23 cellular contexts compared by ENCODE assay signal in genomic region chr5:126867237-126867636, GRCh38.
"Had no signal": no experiment of that assay in that cellular context is flagged by ENCODE, and none has a peak within 500 bp of the region (broad histone marks: within the 10 kb centered on the region; RNA-seq: fewer than 3 reads in every experiment).

No MANE protein-coding gene starts in this region.

- H3K27me3 Mint-ChIP-seq: naive thymus-derived CD4-positive, alpha-beta T cell had no signal

- H3K4me3 ChIP-seq: mucosa of descending colon, neural progenitor cell, skin epidermis, testis had no signal

- FAIRE-seq: astrocyte, bronchial epithelial cell, keratinocyte had no signal

- H3K27me3 ChIP-seq: foreskin keratinocyte, neural progenitor cell, testis had no signal

- H3K27ac Mint-ChIP-seq: activated T-cell treated with anti-CD3 and anti-CD28 coated beads, Interleukin-2, amount 50 U/mL, for 72 hours; effector memory CD8-positive, alpha-beta T cell; neural progenitor cell; progenitor cell of endocrine pancreas; stimulated activated naive CD8-positive, alpha-beta T cell treated with anti-CD3 and anti-CD28 coated beads, Interleukin-15, amount 100 ng/mL, for 72 hours; type B pancreatic cell had no signal

- H3K27ac ChIP-seq: foreskin keratinocyte, neural progenitor cell, skin epidermis, testis had no signal

- H3K4me3 Mint-ChIP-seq: activated T-cell treated with anti-CD3 and anti-CD28 coated beads, Interleukin-2, amount 50 U/mL, for 72 hours; effector memory CD8-positive, alpha-beta T cell; neural progenitor cell; stimulated activated naive CD8-positive, alpha-beta T cell treated with anti-CD3 and anti-CD28 coated beads, Interleukin-15, amount 100 ng/mL, for 72 hours; type B pancreatic cell had no signal

- H3K36me3 ChIP-seq: neural progenitor cell had no signal

- H3K4me1 ChIP-seq: foreskin keratinocyte had no signal

- ATAC-seq: activated CD4-positive, CD25-positive, alpha-beta regulatory T cell treated with anti-CD3 and anti-CD28 coated beads, Interleukin-2, amount 50 U/mL, for 24 hours; activated T-cell treated with anti-CD3 and anti-CD28 coated beads, Interleukin-2, amount 50 U/mL, for 72 hours; effector memory CD8-positive, alpha-beta T cell; foreskin keratinocyte; mucosa of descending colon; naive thymus-derived CD4-positive, alpha-beta T cell had no signal

- H3K9me3 Mint-ChIP-seq: activated T-cell treated with anti-CD3 and anti-CD28 coated beads, Interleukin-2, amount 50 U/mL, for 72 hours; effector memory CD8-positive, alpha-beta T cell; neural progenitor cell; stimulated activated naive CD8-positive, alpha-beta T cell treated with anti-CD3 and anti-CD28 coated beads, Interleukin-15, amount 100 ng/mL, for 72 hours; type B pancreatic cell had no signal

- DNase-seq: activated CD4-positive, alpha-beta T cell treated with anti-CD3 and anti-CD28 coated beads, Interleukin-2, amount 50 U/mL, for 1 hour; activated effector memory CD4-positive, alpha-beta T cell treated with anti-CD3 and anti-CD28 coated beads, Interleukin-2, amount 50 U/mL, for 16 hours; activated naive CD4-positive, alpha-beta T cell treated with anti-CD3 and anti-CD28 coated beads, Interleukin-2, amount 50 U/mL, for 16 hours; activated T-cell treated with anti-CD3 and anti-CD28 coated beads, Interleukin-2, amount 50 U/mL, for 72 hours; effector memory CD8-positive, alpha-beta T cell; foreskin keratinocyte; glutamatergic neuron; mesenchymal stem cell; mucosa of descending colon; naive thymus-derived CD4-positive, alpha-beta T cell; SK-N-SH; stimulated activated CD4-positive, alpha-beta T cell treated with anti-CD3 and anti-CD28 coated beads, Interleukin-15, amount 100 ng/mL, for 24 hours; stimulated activated CD4-positive, alpha-beta T cell treated with anti-CD3 and anti-CD28 coated beads, Interleukin-2, amount 100 ng/mL, for 48 hours; stimulated activated naive CD8-positive, alpha-beta T cell treated with anti-CD3 and anti-CD28 coated beads, Interleukin-15, amount 100 ng/mL, for 72 hours; testis had no signal

- H3K9me3 ChIP-seq: mucosa of descending colon, SK-N-SH, testis had no signal
